In genomic region chr14:47149326-47149725, GRCh38 we compare ENCODE assay signal across 17 cellular contexts.
"Had no signal": no experiment of that assay in that cellular context is flagged by ENCODE, and none has a peak within 500 bp of the region (broad histone marks: within the 10 kb centered on the region; RNA-seq: fewer than 3 reads in every experiment).

No MANE protein-coding gene starts in this region.

- H3K36me3 ChIP-seq: adrenal gland, gastrocnemius medialis, heart right ventricle had no signal

- DNase-seq: activated CD4-positive, alpha-beta memory T cell treated with anti-CD3 and anti-CD28 coated beads for 36 hours; activated CD4-positive, alpha-beta T cell treated with anti-CD3 and anti-CD28 coated beads for 36 hours; activated CD8-positive, alpha-beta memory T cell treated with anti-CD3 and anti-CD28 coated beads, Interleukin-2, amount 10 ng/mL, durations not matched to agents 7 days and 5 days; activated T-cell treated with anti-CD3 and anti-CD28 coated beads, Interleukin-2, amount 50 U/mL, for 1 hour; adrenal gland; cerebellar nuclear complex; effector memory CD4-positive, alpha-beta T cell; gastrocnemius medialis; heart right ventricle; islet precursor cell; left ventricle myocardium superior; nucleus accumbens; posterior cingulate gyrus; retina; T-helper 17 cell had no signal

- H3K27me3 ChIP-seq: adrenal gland, gastrocnemius medialis, heart right ventricle had no signal

- H3K27ac ChIP-seq: adrenal gland, gastrocnemius medialis, heart right ventricle had no signal

- ATAC-seq: activated CD4-positive, alpha-beta T cell treated with anti-CD3 and anti-CD28 coated beads for 36 hours; activated CD8-positive, alpha-beta memory T cell treated with anti-CD3 and anti-CD28 coated beads, Interleukin-2, amount 10 ng/mL, durations not matched to agents 7 days and 5 days; gastrocnemius medialis; heart right ventricle; left ventricle myocardium superior; natural killer cell treated with Interleukin-12 subunit alpha and Interleukin-12 subunit beta and Interleukin-15 and Interleukin-18, amount 100 ng/mL, for 72 hours; stimulated activated effector memory CD8-positive, alpha-beta T cell treated with anti-CD3 and anti-CD28 coated beads, Interleukin-12 subunit alpha, Interleukin-12 subunit beta, amount 100 ng/mL, for 72 hours; T-helper 17 cell had no signal

- H3K4me3 ChIP-seq: adrenal gland, gastrocnemius medialis, heart right ventricle had no signal
